Comparison of ENCODE assay signal across 22 cellular contexts in genomic region chr18:46325836-46326235, GRCh38.
"Had no signal": no experiment of that assay in that cellular context is flagged by ENCODE, and none has a peak within 500 bp of the region (broad histone marks: within the 10 kb centered on the region; RNA-seq: fewer than 3 reads in every experiment).

No MANE protein-coding gene starts in this region.

- H3K27me3 ChIP-seq: ascending aorta, heart right ventricle, right lobe of liver, transverse colon had no signal

- H3K9me3 Mint-ChIP-seq: activated T-cell treated with anti-CD3 and anti-CD28 coated beads, Interleukin-2, amount 50 U/mL, for 72 hours; mesothelial cell of epicardium had no signal

- H3K27me3 Mint-ChIP-seq: activated naive CD8-positive, alpha-beta T cell had no signal

- H3K36me3 ChIP-seq: ascending aorta, heart right ventricle, lower lobe of right lung, right lobe of liver, transverse colon had no signal

- DNase-seq: activated CD4-positive, alpha-beta T cell treated with anti-CD3 and anti-CD28 coated beads for 4 hours; activated CD4-positive, alpha-beta T cell treated with anti-CD3 and anti-CD28 coated beads, Interleukin-2, amount 50 U/mL, for 4 hours; activated naive CD4-positive, alpha-beta T cell; activated T-cell treated with anti-CD3 and anti-CD28 coated beads for 4 hours; activated T-cell treated with anti-CD3 and anti-CD28 coated beads, Interleukin-2, amount 50 U/mL, for 72 hours; central memory CD4-positive, alpha-beta T cell; heart right ventricle; kidney glomerular epithelial cell; lower lobe of right lung; naive thymus-derived CD4-positive, alpha-beta T cell; posterior cingulate gyrus; right lobe of liver; stimulated activated CD4-positive, alpha-beta T cell treated with anti-CD3 and anti-CD28 coated beads, Interleukin-2, amount 100 ng/mL, for 48 hours; stimulated activated naive CD4-positive, alpha-beta T cell treated with Interleukin-2 at 50 U/mL for 16 hours; T-helper 9 cell; transverse colon had no signal

- H3K4me1 ChIP-seq: ascending aorta, lower lobe of right lung, transverse colon had no signal

- ATAC-seq: activated T-cell treated with anti-CD3 and anti-CD28 coated beads, Interleukin-2, amount 50 U/mL, for 72 hours; heart right ventricle; left lobe of liver; lower lobe of right lung; naive thymus-derived CD4-positive, alpha-beta T cell; right lobe of liver had no signal

- H3K27ac ChIP-seq: ascending aorta, heart right ventricle, lower lobe of right lung, right lobe of liver, transverse colon, VCaP had no signal

- H3K4me3 Mint-ChIP-seq: activated naive CD8-positive, alpha-beta T cell; activated T-cell treated with anti-CD3 and anti-CD28 coated beads, Interleukin-2, amount 50 U/mL, for 72 hours; brain; mesothelial cell of epicardium; naive thymus-derived CD4-positive, alpha-beta T cell had no signal

- H3K27ac Mint-ChIP-seq: activated naive CD8-positive, alpha-beta T cell; activated T-cell treated with anti-CD3 and anti-CD28 coated beads, Interleukin-2, amount 50 U/mL, for 72 hours; mesothelial cell of epicardium had no signal

- H3K9me3 ChIP-seq: ascending aorta, heart right ventricle, lower lobe of right lung, right lobe of liver, transverse colon had no signal

- H3K36me3 Mint-ChIP-seq: activated naive CD8-positive, alpha-beta T cell; brain; mesothelial cell of epicardium; naive thymus-derived CD4-positive, alpha-beta T cell had no signal

- H3K4me3 ChIP-seq: ascending aorta, heart right ventricle, lower lobe of right lung, right lobe of liver, transverse colon had no signal
